8 cellular contexts compared by ENCODE assay signal in the genomic region with DNA sequence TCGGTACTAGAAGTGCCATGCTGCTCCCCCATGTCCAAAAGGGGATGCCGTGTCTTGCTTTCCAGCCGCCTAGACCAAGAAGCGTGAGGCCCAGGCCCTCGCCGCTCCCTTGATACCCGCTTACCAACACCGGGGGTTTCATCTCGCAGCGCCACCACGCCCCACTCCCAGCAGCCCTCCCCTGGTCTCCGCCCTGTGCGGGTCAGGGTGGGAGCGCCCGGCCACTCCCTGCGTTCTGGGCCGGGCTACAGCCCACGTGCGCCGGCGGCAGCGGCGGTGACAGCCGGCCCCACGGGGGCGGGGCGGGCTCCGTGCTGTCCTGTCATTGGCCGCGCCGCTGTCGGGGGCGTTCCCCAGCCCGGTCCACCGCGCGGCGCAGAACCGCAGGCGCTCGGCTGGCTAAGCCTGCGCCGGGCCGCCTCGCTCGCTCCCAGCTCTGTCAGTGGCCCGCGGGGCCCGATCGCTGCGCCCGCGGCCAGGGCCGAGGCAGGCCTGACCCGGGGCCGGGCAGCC. TPM values are rescaled to one million over a fixed set of nuclear protein-coding genes. Genes with fewer than 3 reads are reported as not detected.
DNase-seq lines count a peak whose midpoint lies in the region; ATAC-seq, FAIRE-seq and TF ChIP-seq lines count a peak whose summit lies in the region.

A gene with protein sequence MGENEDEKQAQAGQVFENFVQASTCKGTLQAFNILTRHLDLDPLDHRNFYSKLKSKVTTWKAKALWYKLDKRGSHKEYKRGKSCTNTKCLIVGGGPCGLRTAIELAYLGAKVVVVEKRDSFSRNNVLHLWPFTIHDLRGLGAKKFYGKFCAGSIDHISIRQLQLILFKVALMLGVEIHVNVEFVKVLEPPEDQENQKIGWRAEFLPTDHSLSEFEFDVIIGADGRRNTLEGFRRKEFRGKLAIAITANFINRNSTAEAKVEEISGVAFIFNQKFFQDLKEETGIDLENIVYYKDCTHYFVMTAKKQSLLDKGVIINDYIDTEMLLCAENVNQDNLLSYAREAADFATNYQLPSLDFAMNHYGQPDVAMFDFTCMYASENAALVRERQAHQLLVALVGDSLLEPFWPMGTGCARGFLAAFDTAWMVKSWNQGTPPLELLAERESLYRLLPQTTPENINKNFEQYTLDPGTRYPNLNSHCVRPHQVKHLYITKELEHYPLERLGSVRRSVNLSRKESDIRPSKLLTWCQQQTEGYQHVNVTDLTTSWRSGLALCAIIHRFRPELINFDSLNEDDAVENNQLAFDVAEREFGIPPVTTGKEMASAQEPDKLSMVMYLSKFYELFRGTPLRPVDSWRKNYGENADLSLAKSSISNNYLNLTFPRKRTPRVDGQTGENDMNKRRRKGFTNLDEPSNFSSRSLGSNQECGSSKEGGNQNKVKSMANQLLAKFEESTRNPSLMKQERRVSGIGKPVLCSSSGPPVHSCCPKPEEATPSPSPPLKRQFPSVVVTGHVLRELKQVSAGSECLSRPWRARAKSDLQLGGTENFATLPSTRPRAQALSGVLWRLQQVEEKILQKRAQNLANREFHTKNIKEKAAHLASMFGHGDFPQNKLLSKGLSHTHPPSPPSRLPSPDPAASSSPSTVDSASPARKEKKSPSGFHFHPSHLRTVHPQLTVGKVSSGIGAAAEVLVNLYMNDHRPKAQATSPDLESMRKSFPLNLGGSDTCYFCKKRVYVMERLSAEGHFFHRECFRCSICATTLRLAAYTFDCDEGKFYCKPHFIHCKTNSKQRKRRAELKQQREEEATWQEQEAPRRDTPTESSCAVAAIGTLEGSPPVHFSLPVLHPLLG (plus strand): TSS at position 390 of the 513 bp plus-strand sequence. CDS start 51,566 bp downstream, outside the sequence.

- DNase-seq in 8988T (peak; percentile 97), NCI-H2171 treated with DMSO at 0.1 percent for 48 hours (lab: John Stamatoyannopoulos, UW) (peak; percentile 73), WTC11 (ENCODE audit: low spot score) (peak; percentile 85), bronchial epithelial cell (ENCODE audit: low read depth) (peak; percentile 79), iPS-NIHi7 (ENCODE audit: extremely low spot score) (peak; percentile 98), smooth muscle cell (lab: John Stamatoyannopoulos, UW; ENCODE audit: unreplicated experiment) (peak; percentile 47)

- no peaks in the 10 kb centered on the region for H3K9me3 ChIP-seq in smooth muscle cell (replicated peaks; ENCODE audit: low read depth)

- H3K36me3 Mint-ChIP-seq in WTC11: no peaks in the 10 kb centered on the region

- peaks cover 15% of the 10 kb centered on the region for H3K4me1 ChIP-seq in smooth muscle cell (ENCODE audit: low read depth)

- H2AFZ ChIP-seq in smooth muscle cell (ENCODE audit: low read depth): peak within 1 kb of the TSS; percentile 42

- H3K27me3 Mint-ChIP-seq in WTC11 (ENCODE audit: low read depth): peaks cover 70% of the 10 kb centered on the region

- POLR2A ChIA-PET in WTC11 (lab: Charles Lee): interaction anchor here (1.4 kb wide), 1 partner anchor 101 kb away, joined by 3 read pairs; no protein-coding TSS in a partner anchor

- H3K4me3 ChIP-seq in bronchial epithelial cell (ENCODE audit: low read depth, low read length) (peak within 1 kb of the TSS; percentile 71), smooth muscle cell (peak within 1 kb of the TSS; percentile 88)

- H3K27ac ChIP-seq in smooth muscle cell (ENCODE audit: low read depth): peak within 1 kb of the TSS; percentile 87

- H3K4me2 ChIP-seq in smooth muscle cell: peak within 1 kb of the TSS; percentile 95

- H3K36me3 ChIP-seq in bronchial epithelial cell (ENCODE audit: control insufficient read depth, insufficient read depth, low read length) (peaks cover 5% of the 10 kb centered on the region), smooth muscle cell (ENCODE audit: low read depth) (no peaks in the 10 kb centered on the region)

- no peak for FAIRE-seq in bronchial epithelial cell (lab: Jason Lieb, UNC)

- H3K79me2 ChIP-seq in smooth muscle cell (ENCODE audit: low read depth): peaks cover 48% of the 10 kb centered on the region

- H3K4me1 Mint-ChIP-seq in WTC11: peaks cover 7% of the 10 kb centered on the region

- no peaks in the 10 kb centered on the region for H3K9me3 Mint-ChIP-seq in WTC11

- H3K27ac Mint-ChIP-seq in WTC11: no peak within 1 kb of the TSS

- peak; percentile 98 for ATAC-seq in GM18867 (IDR thresholded peaks at IDR 0.05; ENCODE audit: unreplicated experiment)
- peak; percentile 97 for ATAC-seq in HG03097 (IDR thresholded peaks at IDR 0.05; ENCODE audit: low FRiP score, unreplicated experiment)
- ATAC-seq in WTC11: peak; percentile 91

- TF ChIP-seq CTCF in WTC11 (IDR thresholded peaks at IDR 0.05): no peak
- no peak for TF ChIP-seq CTCF in bronchial epithelial cell (IDR thresholded peaks at IDR 0.05; ENCODE audit: insufficient read depth, low read length, severe bottlenecking)
- TF ChIP-seq CTCF in smooth muscle cell (IDR thresholded peaks at IDR 0.05; ENCODE audit: borderline replicate concordance, insufficient read depth, poor library complexity, severe bottlenecking): no peak

- 1% methylated on average over 53 of the region's 56 CpGs for WGBS in smooth muscle cell (ENCODE audit: low lambda C conversion rate)

- H4K20me1 ChIP-seq in smooth muscle cell (ENCODE audit: low read depth): peaks cover 40% of the 10 kb centered on the region

- H3K4me3 Mint-ChIP-seq in WTC11: peak within 1 kb of the TSS; percentile 69

- H3K27me3 ChIP-seq in bronchial epithelial cell (ENCODE audit: control insufficient read depth, insufficient read depth, low read length) (no peaks in the 10 kb centered on the region), smooth muscle cell (ENCODE audit: low read depth) (no peaks in the 10 kb centered on the region)

- CTCF ChIA-PET in WTC11 (lab: Charles Lee): interaction anchor here (0.6 to 2.5 kb wide), 11 partner anchors 9 to 171 kb away, joined by 3 to 8 read pairs (median 5); no protein-coding TSS in a partner anchor

- H3K9ac ChIP-seq in smooth muscle cell (ENCODE audit: low read depth): peak within 1 kb of the TSS; percentile 87

- peaks cover 4% of the 10 kb centered on the region for H3F3A ChIP-seq in smooth muscle cell (ENCODE audit: low read depth)

TF ChIP-seq in WTC11, 78 proteins besides CTCF, POLR2A, EP300 and RAD21 (continues in another document):
- TF ChIP-seq, protein P1, sequence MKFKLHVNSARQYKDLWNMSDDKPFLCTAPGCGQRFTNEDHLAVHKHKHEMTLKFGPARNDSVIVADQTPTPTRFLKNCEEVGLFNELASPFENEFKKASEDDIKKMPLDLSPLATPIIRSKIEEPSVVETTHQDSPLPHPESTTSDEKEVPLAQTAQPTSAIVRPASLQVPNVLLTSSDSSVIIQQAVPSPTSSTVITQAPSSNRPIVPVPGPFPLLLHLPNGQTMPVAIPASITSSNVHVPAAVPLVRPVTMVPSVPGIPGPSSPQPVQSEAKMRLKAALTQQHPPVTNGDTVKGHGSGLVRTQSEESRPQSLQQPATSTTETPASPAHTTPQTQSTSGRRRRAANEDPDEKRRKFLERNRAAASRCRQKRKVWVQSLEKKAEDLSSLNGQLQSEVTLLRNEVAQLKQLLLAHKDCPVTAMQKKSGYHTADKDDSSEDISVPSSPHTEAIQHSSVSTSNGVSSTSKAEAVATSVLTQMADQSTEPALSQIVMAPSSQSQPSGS (CRISPR knock-in tag; IDR thresholded peaks at IDR 0.05; ENCODE audit: borderline replicate concordance, low read depth): no peak
- TF ChIP-seq GABPB1 (CRISPR knock-in tag; IDR thresholded peaks at IDR 0.05): 0 out of 2 replicates have a peak, but pooled peaks have one; percentile 25
- peak; percentile 52; the same call in 1 of the 2 replicates for TF ChIP-seq ETV6 (CRISPR knock-in tag; IDR thresholded peaks at IDR 0.05)
- peak; percentile 88 for TF ChIP-seq SP1 (CRISPR knock-in tag; conservative IDR thresholded peaks at IDR 0.05)
- TF ChIP-seq, protein P2, sequence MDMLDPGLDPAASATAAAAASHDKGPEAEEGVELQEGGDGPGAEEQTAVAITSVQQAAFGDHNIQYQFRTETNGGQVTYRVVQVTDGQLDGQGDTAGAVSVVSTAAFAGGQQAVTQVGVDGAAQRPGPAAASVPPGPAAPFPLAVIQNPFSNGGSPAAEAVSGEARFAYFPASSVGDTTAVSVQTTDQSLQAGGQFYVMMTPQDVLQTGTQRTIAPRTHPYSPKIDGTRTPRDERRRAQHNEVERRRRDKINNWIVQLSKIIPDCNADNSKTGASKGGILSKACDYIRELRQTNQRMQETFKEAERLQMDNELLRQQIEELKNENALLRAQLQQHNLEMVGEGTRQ (CRISPR knock-in tag; IDR thresholded peaks at IDR 0.05): peak; percentile 82
- TF ChIP-seq, protein P3, sequence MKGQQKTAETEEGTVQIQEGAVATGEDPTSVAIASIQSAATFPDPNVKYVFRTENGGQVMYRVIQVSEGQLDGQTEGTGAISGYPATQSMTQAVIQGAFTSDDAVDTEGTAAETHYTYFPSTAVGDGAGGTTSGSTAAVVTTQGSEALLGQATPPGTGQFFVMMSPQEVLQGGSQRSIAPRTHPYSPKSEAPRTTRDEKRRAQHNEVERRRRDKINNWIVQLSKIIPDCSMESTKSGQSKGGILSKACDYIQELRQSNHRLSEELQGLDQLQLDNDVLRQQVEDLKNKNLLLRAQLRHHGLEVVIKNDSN (CRISPR knock-in tag; IDR thresholded peaks at IDR 0.05): peak; percentile 75

RNA-seq across cellular contexts. Expression of the gene that starts here (rescaled TPM):
- total RNA-seq in WTC11 (2021) (2.2 to 3.1 TPM (median 2.6 TPM) in 3 replicates), bronchial epithelial cell (75.0 and 95.9 TPM in 2 replicates), smooth muscle cell (278 and 287 TPM in 2 replicates)
- polyA plus RNA-seq in smooth muscle cell: 158 and 161 TPM in 2 replicates

Comparison
In these comparisons a context has a peak if more than half of its experiments do, and no peak if none do; other contexts are left out.
1. Peak in every context shown above with its lines: DNase-seq, ATAC-seq, H3K4me3 ChIP-seq and H3K27ac ChIP-seq.
2. RNA of the gene that starts here (total RNA-seq): 278 to 287 TPM in smooth muscle cell and 75.0 to 95.9 TPM in bronchial epithelial cell; 2.2 to 3.1 TPM in WTC11; every median in the first group is over 10 times any median in the second.
3. DNase-seq: peak in every context shown above with its lines; median percentile 98 in iPS-NIHi7; 97 in 8988T; 85 in WTC11; 79 in bronchial epithelial cell; 73 in NCI-H2171 treated with DMSO at 0.1 percent for 48 hours; 47 in smooth muscle cell.